ENCODE assay signal across 8 cellular contexts in the genomic region with DNA sequence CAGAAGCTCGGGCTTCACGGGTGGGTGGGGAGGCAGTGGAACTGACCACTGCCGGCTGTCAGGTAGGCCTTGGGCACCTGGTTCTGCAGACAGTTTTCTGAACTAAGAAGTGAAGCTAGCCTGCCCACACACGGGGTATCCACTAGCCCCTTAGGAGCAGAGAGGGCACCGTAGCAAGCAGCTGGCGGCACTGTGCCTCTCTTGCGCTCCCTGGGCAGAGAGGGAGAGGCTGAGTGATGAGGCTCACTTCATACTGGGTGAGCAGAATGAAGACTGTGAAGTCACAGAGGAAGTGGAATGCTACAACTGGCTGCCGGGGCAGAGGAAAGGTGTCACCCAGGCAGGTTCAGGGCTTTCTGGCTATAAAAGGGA. TPM values are rescaled to one million over a fixed set of nuclear protein-coding genes. Genes with fewer than 3 reads are reported as not detected.
A peak's percentile ranks its signal among the peaks of the same experiment; 100 is the strongest.
DNase-seq lines count a peak whose midpoint lies in the region; ATAC-seq and TF ChIP-seq lines count a peak whose summit lies in the region.

No MANE protein-coding gene starts in this region.

- TF ChIP-seq CTCF in GM10266 (IDR thresholded peaks at IDR 0.05; ENCODE audit: control insufficient read depth, insufficient read depth, low read depth, missing control alignments) (no peak), brain (conservative IDR thresholded peaks at IDR 0.05) (no peak), nephron progenitor cell (IDR thresholded peaks at IDR 0.05) (no peak)

- peak overlapping the region; percentile 78 to 91 (median 82) for H3K4me3 Mint-ChIP-seq in brain
- H3K4me3 Mint-ChIP-seq in nephron progenitor cell, result peak overlapping the region; percentile 85

- H3K27me3 Mint-ChIP-seq in brain (peaks cover 55% of the 10 kb centered on the region), nephron progenitor cell (ENCODE audit: low read depth, poor library complexity) (peaks cover 56% of the 10 kb centered on the region)

- H3K9me3 Mint-ChIP-seq in brain (peaks cover 0 to 6% (median 0%) of the 10 kb centered on the region in 5 experiments), nephron progenitor cell (no peaks in the 10 kb centered on the region)

- no peaks in the 10 kb centered on the region for H3K36me3 Mint-ChIP-seq in brain
- peaks cover 25% of the 10 kb centered on the region for H3K36me3 Mint-ChIP-seq in nephron progenitor cell (ENCODE audit: low read depth)

- H3K27ac Mint-ChIP-seq in brain (peak overlapping the region in 2 of 5 experiments; percentile 83 to 90), nephron progenitor cell (peak overlapping the region; percentile 68)

- ATAC-seq in GM21360 (IDR thresholded peaks at IDR 0.05; ENCODE audit: unreplicated experiment) (no peak), HG03175 (IDR thresholded peaks at IDR 0.05; ENCODE audit: unreplicated experiment) (no peak)

- peaks cover 18% of the 10 kb centered on the region for H3K4me1 Mint-ChIP-seq in brain
- H3K4me1 Mint-ChIP-seq in nephron progenitor cell, result peaks cover 21% of the 10 kb centered on the region

- DNase-seq in GM10266 (ENCODE audit: extremely low spot score), result peak; percentile 43
- DNase-seq in nephron progenitor cell, result no peak
- DNase-seq in SHP77 (lab: John Stamatoyannopoulos, UW), result no peak
- no peak for DNase-seq in NCI-H2171 (lab: John Stamatoyannopoulos, UW)

- TF ChIP-seq POLR2A in Raji (IDR thresholded peaks at IDR 0.05; ENCODE audit: insufficient read depth, low read depth, low read length), result peak; percentile 63

RNA-seq across cellular contexts. Expression of a gene that starts 0.8 kb away (rescaled TPM):
- 5.4 TPM for polyA plus RNA-seq in brain (ENCODE audit: insufficient read depth, low read depth, low replicate concordance)

RNA-seq across cellular contexts. Expression of a gene that starts 9.7 kb away (rescaled TPM):
- polyA plus RNA-seq in brain (ENCODE audit: insufficient read depth, low read depth, low replicate concordance), result 23.3 TPM

RNA-seq across cellular contexts. Expression of a gene that starts 20.5 kb away (rescaled TPM):
- polyA plus RNA-seq in brain (ENCODE audit: insufficient read depth, low read depth, low replicate concordance), result 195 TPM

RNA-seq across cellular contexts. Expression of a gene that starts 59.8 kb away (rescaled TPM):
- 58.6 TPM for polyA plus RNA-seq in brain (ENCODE audit: insufficient read depth, low read depth, low replicate concordance)
